1 cellular context compared by ENCODE assay signal in the genomic region with DNA sequence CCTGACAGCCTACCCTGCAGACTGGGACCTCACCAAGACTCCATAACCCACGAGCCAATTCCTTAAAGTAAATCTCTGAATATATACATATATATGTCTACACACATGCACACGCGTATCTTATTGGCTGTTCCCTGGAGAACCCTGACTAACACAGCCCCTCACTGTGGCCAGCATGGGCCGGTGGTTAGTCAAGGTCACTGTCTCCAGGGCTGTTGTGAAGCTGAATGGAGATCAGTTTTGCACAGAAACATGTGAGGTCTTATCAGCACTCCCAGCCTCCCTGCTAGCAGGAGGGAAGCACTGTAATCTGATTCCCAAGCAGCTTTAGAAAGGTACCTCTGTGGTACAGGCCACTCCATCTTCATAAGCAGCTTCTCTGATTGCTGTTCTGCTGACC.
TF ChIP-seq lines count a peak whose summit lies in the region.

No MANE protein-coding gene starts in this region.

TF ChIP-seq in HepG2, 621 proteins besides CTCF, POLR2A, EP300 and RAD21 (continued from another document):
- TF ChIP-seq, protein P1, sequence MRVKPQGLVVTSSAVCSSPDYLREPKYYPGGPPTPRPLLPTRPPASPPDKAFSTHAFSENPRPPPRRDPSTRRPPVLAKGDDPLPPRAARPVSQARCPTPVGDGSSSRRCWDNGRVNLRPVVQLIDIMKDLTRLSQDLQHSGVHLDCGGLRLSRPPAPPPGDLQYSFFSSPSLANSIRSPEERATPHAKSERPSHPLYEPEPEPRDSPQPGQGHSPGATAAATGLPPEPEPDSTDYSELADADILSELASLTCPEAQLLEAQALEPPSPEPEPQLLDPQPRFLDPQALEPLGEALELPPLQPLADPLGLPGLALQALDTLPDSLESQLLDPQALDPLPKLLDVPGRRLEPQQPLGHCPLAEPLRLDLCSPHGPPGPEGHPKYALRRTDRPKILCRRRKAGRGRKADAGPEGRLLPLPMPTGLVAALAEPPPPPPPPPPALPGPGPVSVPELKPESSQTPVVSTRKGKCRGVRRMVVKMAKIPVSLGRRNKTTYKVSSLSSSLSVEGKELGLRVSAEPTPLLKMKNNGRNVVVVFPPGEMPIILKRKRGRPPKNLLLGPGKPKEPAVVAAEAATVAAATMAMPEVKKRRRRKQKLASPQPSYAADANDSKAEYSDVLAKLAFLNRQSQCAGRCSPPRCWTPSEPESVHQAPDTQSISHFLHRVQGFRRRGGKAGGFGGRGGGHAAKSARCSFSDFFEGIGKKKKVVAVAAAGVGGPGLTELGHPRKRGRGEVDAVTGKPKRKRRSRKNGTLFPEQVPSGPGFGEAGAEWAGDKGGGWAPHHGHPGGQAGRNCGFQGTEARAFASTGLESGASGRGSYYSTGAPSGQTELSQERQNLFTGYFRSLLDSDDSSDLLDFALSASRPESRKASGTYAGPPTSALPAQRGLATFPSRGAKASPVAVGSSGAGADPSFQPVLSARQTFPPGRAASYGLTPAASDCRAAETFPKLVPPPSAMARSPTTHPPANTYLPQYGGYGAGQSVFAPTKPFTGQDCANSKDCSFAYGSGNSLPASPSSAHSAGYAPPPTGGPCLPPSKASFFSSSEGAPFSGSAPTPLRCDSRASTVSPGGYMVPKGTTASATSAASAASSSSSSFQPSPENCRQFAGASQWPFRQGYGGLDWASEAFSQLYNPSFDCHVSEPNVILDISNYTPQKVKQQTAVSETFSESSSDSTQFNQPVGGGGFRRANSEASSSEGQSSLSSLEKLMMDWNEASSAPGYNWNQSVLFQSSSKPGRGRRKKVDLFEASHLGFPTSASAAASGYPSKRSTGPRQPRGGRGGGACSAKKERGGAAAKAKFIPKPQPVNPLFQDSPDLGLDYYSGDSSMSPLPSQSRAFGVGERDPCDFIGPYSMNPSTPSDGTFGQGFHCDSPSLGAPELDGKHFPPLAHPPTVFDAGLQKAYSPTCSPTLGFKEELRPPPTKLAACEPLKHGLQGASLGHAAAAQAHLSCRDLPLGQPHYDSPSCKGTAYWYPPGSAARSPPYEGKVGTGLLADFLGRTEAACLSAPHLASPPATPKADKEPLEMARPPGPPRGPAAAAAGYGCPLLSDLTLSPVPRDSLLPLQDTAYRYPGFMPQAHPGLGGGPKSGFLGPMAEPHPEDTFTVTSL (CRISPR knock-in tag; IDR thresholded peaks at IDR 0.05; ENCODE audit: borderline replicate concordance): 0 out of 2 replicates have a peak, but pooled peaks have one; percentile 12
- TF ChIP-seq ZNF569 (CRISPR knock-in tag; IDR thresholded peaks at IDR 0.05; ENCODE audit: borderline replicate concordance) (no peak), ZNF567 (CRISPR knock-in tag; IDR thresholded peaks at IDR 0.05; ENCODE audit: borderline replicate concordance) (no peak), ZNF772 (CRISPR knock-in tag; IDR thresholded peaks at IDR 0.05) (0 out of 2 replicates have a peak, but pooled peaks have one; percentile 19), SAP130 (CRISPR knock-in tag; IDR thresholded peaks at IDR 0.05; ENCODE audit: low read depth) (peak; percentile 29; the same call in 1 of the 2 replicates), ZSCAN12 (CRISPR knock-in tag; IDR thresholded peaks at IDR 0.05) (peak; percentile 21; the same call in 1 of the 2 replicates), ZNF335 (CRISPR knock-in tag; IDR thresholded peaks at IDR 0.05) (no peak), NR2F6 (IDR thresholded peaks at IDR 0.05) (no peak), NR2F6 (CRISPR knock-in tag; IDR thresholded peaks at IDR 0.05) (0 out of 2 replicates have a peak, but pooled peaks have one; percentile 22), SOX13 (IDR thresholded peaks at IDR 0.05) (no peak), SOX13 (CRISPR knock-in tag; conservative IDR thresholded peaks at IDR 0.05 in 1 of 2, IDR thresholded peaks at IDR 0.05 in 1 of 2) (peak in 1 of 2 experiments; percentile 47; a peak in 1 of 4 replicates), ZNF264 (CRISPR knock-in tag; IDR thresholded peaks at IDR 0.05) (peak; percentile 41; the same call in 1 of the 2 replicates), HMG20A (CRISPR knock-in tag; IDR thresholded peaks at IDR 0.05; ENCODE audit: borderline replicate concordance) (peak; percentile 24; the same call in 1 of the 2 replicates), ZNF292 (CRISPR knock-in tag; IDR thresholded peaks at IDR 0.05; ENCODE audit: borderline replicate concordance, low read depth) (no peak), ZNF382 (CRISPR knock-in tag; IDR thresholded peaks at IDR 0.05; ENCODE audit: borderline replicate concordance) (no peak), ZNF850 (CRISPR knock-in tag; conservative IDR thresholded peaks at IDR 0.05) (no peak), ZNF317 (CRISPR knock-in tag; IDR thresholded peaks at IDR 0.05) (no peak), ZBTB20 (CRISPR knock-in tag; IDR thresholded peaks at IDR 0.05; ENCODE audit: borderline replicate concordance, low read depth) (no peak), REPIN1 (CRISPR knock-in tag; IDR thresholded peaks at IDR 0.05; ENCODE audit: borderline replicate concordance, low read depth) (no peak), STAG1 (CRISPR knock-in tag; IDR thresholded peaks at IDR 0.05) (0 out of 2 replicates have a peak, but pooled peaks have one; percentile 5), PCBP2 (optimal IDR thresholded peaks at IDR 0.05; ENCODE audit: low read depth, low read length, poor library complexity, severe bottlenecking) (no peak), ZNF10 (CRISPR knock-in tag; IDR thresholded peaks at IDR 0.05; ENCODE audit: borderline replicate concordance, low read depth) (no peak)
- TF ChIP-seq, protein P2, sequence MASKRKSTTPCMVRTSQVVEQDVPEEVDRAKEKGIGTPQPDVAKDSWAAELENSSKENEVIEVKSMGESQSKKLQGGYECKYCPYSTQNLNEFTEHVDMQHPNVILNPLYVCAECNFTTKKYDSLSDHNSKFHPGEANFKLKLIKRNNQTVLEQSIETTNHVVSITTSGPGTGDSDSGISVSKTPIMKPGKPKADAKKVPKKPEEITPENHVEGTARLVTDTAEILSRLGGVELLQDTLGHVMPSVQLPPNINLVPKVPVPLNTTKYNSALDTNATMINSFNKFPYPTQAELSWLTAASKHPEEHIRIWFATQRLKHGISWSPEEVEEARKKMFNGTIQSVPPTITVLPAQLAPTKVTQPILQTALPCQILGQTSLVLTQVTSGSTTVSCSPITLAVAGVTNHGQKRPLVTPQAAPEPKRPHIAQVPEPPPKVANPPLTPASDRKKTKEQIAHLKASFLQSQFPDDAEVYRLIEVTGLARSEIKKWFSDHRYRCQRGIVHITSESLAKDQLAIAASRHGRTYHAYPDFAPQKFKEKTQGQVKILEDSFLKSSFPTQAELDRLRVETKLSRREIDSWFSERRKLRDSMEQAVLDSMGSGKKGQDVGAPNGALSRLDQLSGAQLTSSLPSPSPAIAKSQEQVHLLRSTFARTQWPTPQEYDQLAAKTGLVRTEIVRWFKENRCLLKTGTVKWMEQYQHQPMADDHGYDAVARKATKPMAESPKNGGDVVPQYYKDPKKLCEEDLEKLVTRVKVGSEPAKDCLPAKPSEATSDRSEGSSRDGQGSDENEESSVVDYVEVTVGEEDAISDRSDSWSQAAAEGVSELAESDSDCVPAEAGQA (IDR thresholded peaks at IDR 0.05; ENCODE audit: low read depth): no peak
- TF ChIP-seq, protein P2 (CRISPR knock-in tag; IDR thresholded peaks at IDR 0.05; ENCODE audit: borderline replicate concordance): no peak
- TF ChIP-seq, protein P3, sequence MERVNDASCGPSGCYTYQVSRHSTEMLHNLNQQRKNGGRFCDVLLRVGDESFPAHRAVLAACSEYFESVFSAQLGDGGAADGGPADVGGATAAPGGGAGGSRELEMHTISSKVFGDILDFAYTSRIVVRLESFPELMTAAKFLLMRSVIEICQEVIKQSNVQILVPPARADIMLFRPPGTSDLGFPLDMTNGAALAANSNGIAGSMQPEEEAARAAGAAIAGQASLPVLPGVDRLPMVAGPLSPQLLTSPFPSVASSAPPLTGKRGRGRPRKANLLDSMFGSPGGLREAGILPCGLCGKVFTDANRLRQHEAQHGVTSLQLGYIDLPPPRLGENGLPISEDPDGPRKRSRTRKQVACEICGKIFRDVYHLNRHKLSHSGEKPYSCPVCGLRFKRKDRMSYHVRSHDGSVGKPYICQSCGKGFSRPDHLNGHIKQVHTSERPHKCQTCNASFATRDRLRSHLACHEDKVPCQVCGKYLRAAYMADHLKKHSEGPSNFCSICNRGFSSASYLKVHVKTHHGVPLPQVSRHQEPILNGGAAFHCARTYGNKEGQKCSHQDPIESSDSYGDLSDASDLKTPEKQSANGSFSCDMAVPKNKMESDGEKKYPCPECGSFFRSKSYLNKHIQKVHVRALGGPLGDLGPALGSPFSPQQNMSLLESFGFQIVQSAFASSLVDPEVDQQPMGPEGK (CRISPR knock-in tag; IDR thresholded peaks at IDR 0.05): peak; percentile 18; the same call in 1 of the 2 replicates
- TF ChIP-seq, protein P4, sequence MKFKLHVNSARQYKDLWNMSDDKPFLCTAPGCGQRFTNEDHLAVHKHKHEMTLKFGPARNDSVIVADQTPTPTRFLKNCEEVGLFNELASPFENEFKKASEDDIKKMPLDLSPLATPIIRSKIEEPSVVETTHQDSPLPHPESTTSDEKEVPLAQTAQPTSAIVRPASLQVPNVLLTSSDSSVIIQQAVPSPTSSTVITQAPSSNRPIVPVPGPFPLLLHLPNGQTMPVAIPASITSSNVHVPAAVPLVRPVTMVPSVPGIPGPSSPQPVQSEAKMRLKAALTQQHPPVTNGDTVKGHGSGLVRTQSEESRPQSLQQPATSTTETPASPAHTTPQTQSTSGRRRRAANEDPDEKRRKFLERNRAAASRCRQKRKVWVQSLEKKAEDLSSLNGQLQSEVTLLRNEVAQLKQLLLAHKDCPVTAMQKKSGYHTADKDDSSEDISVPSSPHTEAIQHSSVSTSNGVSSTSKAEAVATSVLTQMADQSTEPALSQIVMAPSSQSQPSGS (CRISPR knock-in tag; IDR thresholded peaks at IDR 0.05): no peak
- TF ChIP-seq, protein P5, sequence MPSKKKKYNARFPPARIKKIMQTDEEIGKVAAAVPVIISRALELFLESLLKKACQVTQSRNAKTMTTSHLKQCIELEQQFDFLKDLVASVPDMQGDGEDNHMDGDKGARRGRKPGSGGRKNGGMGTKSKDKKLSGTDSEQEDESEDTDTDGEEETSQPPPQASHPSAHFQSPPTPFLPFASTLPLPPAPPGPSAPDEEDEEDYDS (CRISPR knock-in tag; IDR thresholded peaks at IDR 0.05): 0 out of 2 replicates have a peak, but pooled peaks have one; percentile 31
- TF ChIP-seq, protein P6, sequence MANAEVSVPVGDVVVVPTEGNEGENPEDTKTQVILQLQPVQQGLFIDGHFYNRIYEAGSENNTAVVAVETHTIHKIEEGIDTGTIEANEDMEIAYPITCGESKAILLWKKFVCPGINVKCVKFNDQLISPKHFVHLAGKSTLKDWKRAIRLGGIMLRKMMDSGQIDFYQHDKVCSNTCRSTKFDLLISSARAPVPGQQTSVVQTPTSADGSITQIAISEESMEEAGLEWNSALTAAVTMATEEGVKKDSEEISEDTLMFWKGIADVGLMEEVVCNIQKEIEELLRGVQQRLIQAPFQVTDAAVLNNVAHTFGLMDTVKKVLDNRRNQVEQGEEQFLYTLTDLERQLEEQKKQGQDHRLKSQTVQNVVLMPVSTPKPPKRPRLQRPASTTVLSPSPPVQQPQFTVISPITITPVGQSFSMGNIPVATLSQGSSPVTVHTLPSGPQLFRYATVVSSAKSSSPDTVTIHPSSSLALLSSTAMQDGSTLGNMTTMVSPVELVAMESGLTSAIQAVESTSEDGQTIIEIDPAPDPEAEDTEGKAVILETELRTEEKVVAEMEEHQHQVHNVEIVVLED (CRISPR knock-in tag; IDR thresholded peaks at IDR 0.05; ENCODE audit: borderline replicate concordance): no peak
TF ChIP-seq in HepG2: peak in this region for 25.
